Comparison of ENCODE assay signal across 10 cellular contexts in the genomic region with DNA sequence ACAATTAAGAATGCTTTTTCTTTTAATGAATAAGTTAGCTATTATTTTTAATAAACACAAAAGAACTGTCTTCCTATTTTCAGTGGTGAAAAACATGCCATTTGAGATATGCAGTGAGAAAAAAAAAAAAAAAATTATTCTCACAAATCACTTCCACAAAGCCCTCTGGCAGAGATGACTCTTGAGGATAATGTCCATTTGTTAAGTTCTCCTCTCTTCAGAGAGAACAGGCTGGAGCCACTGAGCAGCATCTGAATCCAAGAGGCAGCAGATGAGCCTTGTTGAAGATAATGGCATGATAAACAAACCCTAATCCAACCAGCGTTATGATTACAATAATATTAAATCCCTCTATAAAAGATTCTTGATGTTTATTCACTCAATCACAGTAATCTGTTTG.
"Had no signal": no experiment of that assay in that cellular context is flagged by ENCODE, and none has a peak within 500 bp of the region (broad histone marks: within the 10 kb centered on the region; RNA-seq: fewer than 3 reads in every experiment).

No MANE protein-coding gene starts in this region.

- DNase-seq: activated CD4-positive, alpha-beta T cell treated with anti-CD3 and anti-CD28 coated beads, Interleukin-2, amount 50 U/mL, for 1 hour; activated CD8-positive, alpha-beta memory T cell treated with anti-CD3 and anti-CD28 coated beads for 24 hours; activated naive CD8-positive, alpha-beta T cell treated with anti-CD3 and anti-CD28 coated beads, Interleukin-2, amount 10 ng/mL, durations not matched to agents 7 days and 5 days; effector memory CD8-positive, alpha-beta T cell; islet precursor cell; stimulated activated CD4-positive, alpha-beta T cell treated with anti-CD3 and anti-CD28 coated beads, Interleukin-1b, Interleukin-23, amount 100 ng/mL, for 48 hours; stimulated activated naive CD8-positive, alpha-beta T cell treated with anti-CD3 and anti-CD28 coated beads, Interleukin-15, amount 100 ng/mL, for 72 hours; T-helper 9 cell; testis; upper lobe of right lung had no signal
